In genomic region chr2:53315170-53315569, GRCh38 we compare ENCODE assay signal across 22 cellular contexts.
"Had no signal": no experiment of that assay in that cellular context is flagged by ENCODE, and none has a peak within 500 bp of the region (broad histone marks: within the 10 kb centered on the region; RNA-seq: fewer than 3 reads in every experiment).

No MANE protein-coding gene starts in this region.

- H3K36me3 ChIP-seq: esophagus muscularis mucosa had no signal

- H3K27ac Mint-ChIP-seq: naive B cell, nephron had no signal

- H3K9me3 ChIP-seq: esophagus muscularis mucosa, psoas muscle had no signal

- H3K36me3 Mint-ChIP-seq: naive B cell had no signal

- H3K9ac ChIP-seq: parathyroid adenoma had no signal

- H3K27me3 ChIP-seq: dorsolateral prefrontal cortex, esophagus muscularis mucosa, hepatocyte had no signal

- H2AFZ ChIP-seq: hepatocyte, parathyroid adenoma had no signal

- H3K4me1 Mint-ChIP-seq: naive B cell, nephron had no signal

- H3K4me3 Mint-ChIP-seq: naive B cell, nephron had no signal

- H3K4me3 ChIP-seq: dorsolateral prefrontal cortex, esophagus muscularis mucosa, hepatocyte, lung, psoas muscle had no signal

- H3K27me3 Mint-ChIP-seq: naive B cell had no signal

- H3K79me2 ChIP-seq: hepatocyte, parathyroid adenoma had no signal

- H3K4me1 ChIP-seq: esophagus muscularis mucosa, parathyroid adenoma, psoas muscle had no signal

- ATAC-seq: left colon, left ventricle myocardium superior, psoas muscle, sciatic nerve had no signal

- DNase-seq: cortex of kidney; dorsolateral prefrontal cortex; effector CD8-positive, alpha-beta T cell; foreskin fibroblast; head of caudate nucleus; kidney; left colon; left ventricle myocardium superior; mesendoderm; naive B cell; occipital lobe; psoas muscle; small intestine; stimulated activated CD4-positive, alpha-beta T cell treated with anti-CD3 and anti-CD28 coated beads, Interleukin-12 subunit alpha, Interleukin-12 subunit beta, amount 100 ng/mL, for 4 hours; stimulated activated naive CD4-positive, alpha-beta T cell treated with Interleukin-2 at 50 U/mL for 16 hours; trophoblast cell had no signal

- H3K4me2 ChIP-seq: hepatocyte had no signal

- H3K27ac ChIP-seq: dorsolateral prefrontal cortex, esophagus muscularis mucosa, hepatocyte, parathyroid adenoma, psoas muscle had no signal
